ENCODE assay signal across 11 cellular contexts in genomic region chr4:1137850-1138249, GRCh38. TPM values are rescaled to one million over a fixed set of nuclear protein-coding genes. Genes with fewer than 3 reads are reported as not detected.
A peak's percentile ranks its signal among the peaks of the same experiment; 100 is the strongest.
DNase-seq lines count a peak whose midpoint lies in the region; ATAC-seq and TF ChIP-seq lines count a peak whose summit lies in the region.
"Had no signal": no experiment of that assay in that cellular context is flagged by ENCODE, and none has a peak within 500 bp of the region (broad histone marks: within the 10 kb centered on the region; RNA-seq: fewer than 3 reads in every experiment).

No MANE protein-coding gene starts in this region.

- TF ChIP-seq POLR2A in right lobe of liver (IDR thresholded peaks at IDR 0.05), result no peak

- no peaks in the 10 kb centered on the region for H3K27me3 ChIP-seq in BLaER1
- H3K27me3 ChIP-seq in right lobe of liver, result no peaks in the 10 kb centered on the region
- H3K27me3 ChIP-seq: tibial nerve had no signal

- no peaks in the 10 kb centered on the region for H3K9me3 Mint-ChIP-seq in HFFc6
- peaks cover 3% of the 10 kb centered on the region for H3K9me3 Mint-ChIP-seq in activated B cell treated with CpG ODN at 0.5 μM for 24 hours

- H3K4me2 ChIP-seq in BLaER1, result peak overlapping the region; percentile 54

- WGBS in right lobe of liver (ENCODE audit: insufficient coverage, low coverage, low lambda C conversion rate, missing lambda C conversion rate), result 59% methylated on average over 2 of the region's 2 CpGs

- H3K4me1 ChIP-seq in BLaER1 (peaks cover 70% of the 10 kb centered on the region), right lobe of liver (no peaks in the 10 kb centered on the region)
- H3K4me1 ChIP-seq: tibial nerve had no signal

- H3K27me3 Mint-ChIP-seq in HFFc6 (ENCODE audit: insufficient read depth) (peaks cover 53% of the 10 kb centered on the region), activated B cell treated with CpG ODN at 0.5 μM for 24 hours (peaks cover 4% of the 10 kb centered on the region)

- H3K4me3 ChIP-seq in BLaER1 (no peak overlapping the region), right lobe of liver (peak overlapping the region in 1 of 3 donors; percentile 16)
- H3K4me3 ChIP-seq: lung had no signal

- ATAC-seq in activated B cell treated with CpG ODN at 0.5 μM for 24 hours (ENCODE audit: low read depth), result no peak
- ATAC-seq in right lobe of liver, result peak in 3 of 4 donors; percentile 38 to 53 (median 45)
- no peak for ATAC-seq in GM19328 (IDR thresholded peaks at IDR 0.05; ENCODE audit: unreplicated experiment)
- no peak for ATAC-seq in GM19324 (IDR thresholded peaks at IDR 0.05; ENCODE audit: low FRiP score, unreplicated experiment)
- no peak for ATAC-seq in HG03342 (IDR thresholded peaks at IDR 0.05; ENCODE audit: unreplicated experiment)

- H3K4me3 Mint-ChIP-seq in HFFc6 (peak overlapping the region; percentile 28; the same call in 1 of the 2 replicates), activated B cell treated with CpG ODN at 0.5 μM for 24 hours (peak overlapping the region; percentile 82)

- H4K20me1 ChIP-seq in BLaER1, result no peaks in the 10 kb centered on the region

- POLR2A ChIA-PET in activated B cell treated with CpG ODN at 0.5 μM for 24 hours (lab: Charles Lee), result interaction anchor here (1.0 to 1.8 kb wide), 4 partner anchors 131 to 210 kb away, joined by 3 to 7 read pairs (median 6); partner anchors contain the start of gene MAEA

- H3K36me3 Mint-ChIP-seq in HFFc6 (ENCODE audit: low read depth), result no peaks in the 10 kb centered on the region
- H3K36me3 Mint-ChIP-seq in activated B cell treated with CpG ODN at 0.5 μM for 24 hours (ENCODE audit: low read depth), result no peaks in the 10 kb centered on the region

- H3K9ac ChIP-seq in BLaER1, result no peak overlapping the region

- peaks cover 9% of the 10 kb centered on the region; the same call in 1 of the 2 replicates for H3K4me1 Mint-ChIP-seq in HFFc6 (ENCODE audit: low read depth)
- peaks cover 41% of the 10 kb centered on the region for H3K4me1 Mint-ChIP-seq in activated B cell treated with CpG ODN at 0.5 μM for 24 hours

- H3K27ac Mint-ChIP-seq in HFFc6, result no peak overlapping the region
- no peak overlapping the region for H3K27ac Mint-ChIP-seq in activated B cell treated with CpG ODN at 0.5 μM for 24 hours

- H3K36me3 ChIP-seq in BLaER1, result no peaks in the 10 kb centered on the region
- H3K36me3 ChIP-seq in right lobe of liver, result no peaks in the 10 kb centered on the region
- H3K36me3 ChIP-seq: tibial nerve had no signal

- H3K27ac ChIP-seq in BLaER1 (no peak overlapping the region), right lobe of liver (no peak overlapping the region)
- H3K27ac ChIP-seq: tibial nerve had no signal

- TF ChIP-seq CTCF in HFFc6 (IDR thresholded peaks at IDR 0.05) (no peak), activated B cell treated with CpG ODN at 0.5 μM for 24 hours (IDR thresholded peaks at IDR 0.05) (no peak), right lobe of liver (IDR thresholded peaks at IDR 0.05) (no peak)

- intact Hi-C loops in activated B cell treated with CpG ODN at 0.5 μM for 24 hours (cut with micrococcal nuclease) (no loop called here), right lobe of liver (cut with DNase I) (loop anchor here (10.0 kb wide), 2 partner anchors 107 to 217 kb away; partner anchors contain the start of gene CTBP1 (in 1 of the 2))

- H3K9me3 ChIP-seq in BLaER1 (peaks cover 21% of the 10 kb centered on the region), right lobe of liver (no peaks in the 10 kb centered on the region)
- H3K9me3 ChIP-seq: tibial nerve had no signal

- no peak for DNase-seq in HFFc6
- DNase-seq in activated B cell treated with CpG ODN at 0.5 μM for 24 hours, result no peak
- DNase-seq in right lobe of liver, result no peak
- DNase-seq in NCI-H774 (lab: John Stamatoyannopoulos, UW), result no peak

- CTCF ChIA-PET in activated B cell treated with CpG ODN at 0.5 μM for 24 hours (lab: Charles Lee), result interaction anchor here (1.1 kb wide), 1 partner anchor 30 kb away, joined by 4 read pairs; no protein-coding TSS in a partner anchor

RNA-seq across cellular contexts. Expression of gene RNF212, which starts 24.5 kb away (rescaled TPM):
- total RNA-seq in HFFc6 (2021; fragmentation: NEBNext Ultra II Directional; extraction: Animal tissue kit (Norgen Biotek cat#: 25700)), result not detected
- total RNA-seq in activated B cell treated with CpG ODN at 0.5 μM for 24 hours (2.1 and 2.4 TPM in 2 replicates), right lobe of liver (1 to 10 TPM in 1 of 6 experiments, under 1 TPM in 3, not detected in 2; 0.29 to 1.2 (median 0.50) TPM)
- total RNA-seq: MCF 10A had no signal

RNA-seq across cellular contexts. Expression of gene SPON2, which starts 34.5 kb away (rescaled TPM):
- 10 to 100 TPM; 12.0 to 53.5 (median 48.2) TPM for total RNA-seq in HFFc6 (2021; fragmentation: NEBNext Ultra II Directional; extraction: Animal tissue kit (Norgen Biotek cat#: 25700))
- 2.2 and 3.4 TPM in 2 replicates for total RNA-seq in activated B cell treated with CpG ODN at 0.5 μM for 24 hours
- 100 to 1,000 TPM in 3 of 6 experiments, 10 to 100 TPM in 3; 41.9 to 138 (median 99.9) TPM for total RNA-seq in right lobe of liver

Comparison
In these comparisons a context has a peak if more than half of its experiments do, and no peak if none do; other contexts are left out.
1. ATAC-seq: peak in right lobe of liver (3 of 4); none in activated B cell treated with CpG ODN at 0.5 μM for 24 hours (single experiment), GM19328 (single experiment), GM19324 (single experiment) and HG03342 (single experiment).